Comparison of ENCODE assay signal across 34 cellular contexts in genomic region chr2:190200603-190201002, GRCh38.
"Had no signal": no experiment of that assay in that cellular context is flagged by ENCODE, and none has a peak within 500 bp of the region (broad histone marks: within the 10 kb centered on the region; RNA-seq: fewer than 3 reads in every experiment).

No MANE protein-coding gene starts in this region.

- H3K9me3 ChIP-seq: adrenal gland, body of pancreas, breast epithelium had no signal

- H3K4me3 ChIP-seq: adrenal gland, body of pancreas, breast epithelium had no signal

- ATAC-seq: activated CD8-positive, alpha-beta T cell treated with anti-CD3 and anti-CD28 coated beads for 36 hours; activated naive CD4-positive, alpha-beta T cell treated with anti-CD3 and anti-CD28 coated beads, Interleukin-2, amount 50 U/mL, for 72 hours; activated T-cell treated with anti-CD3 and anti-CD28 coated beads, Interleukin-2, amount 50 U/mL, for 4 hours; activated T-cell treated with anti-CD3 and anti-CD28 coated beads, Interleukin-2, amount 50 U/mL, for 72 hours; activated T-helper 17 cell treated with anti-CD3 and anti-CD28 coated beads, Interleukin-2, amount 50 U/mL, for 72 hours; body of pancreas had no signal

- H3K4me1 ChIP-seq: breast epithelium had no signal

- H3K36me3 ChIP-seq: brain microvascular endothelial cell, breast epithelium had no signal

- H3K27ac ChIP-seq: adrenal gland, body of pancreas, brain microvascular endothelial cell, breast epithelium, VCaP had no signal

- H3K27me3 ChIP-seq: adrenal gland, body of pancreas, brain microvascular endothelial cell, breast epithelium had no signal

- DNase-seq: activated B cell treated with CpG ODN at 0.5 μM for 24 hours; activated CD4-positive, alpha-beta memory T cell treated with anti-CD3 and anti-CD28 coated beads for 36 hours; activated CD4-positive, alpha-beta T cell treated with anti-CD3 and anti-CD28 coated beads for 4 hours; activated CD4-positive, alpha-beta T cell treated with anti-CD3 and anti-CD28 coated beads, Interleukin-2, amount 10 ng/mL, durations not matched to agents 24 days and 14 days; activated CD4-positive, alpha-beta T cell treated with anti-CD3 and anti-CD28 coated beads, Interleukin-2, amount 50 U/mL, for 1 hour; activated CD4-positive, alpha-beta T cell treated with anti-CD3 and anti-CD28 coated beads, Interleukin-2, amount 50 U/mL, for 4 hours; activated CD4-positive, CD25-positive, alpha-beta regulatory T cell treated with anti-CD3 and anti-CD28 coated beads, Interleukin-2, amount 50 U/mL, for 72 hours; activated CD8-positive, alpha-beta memory T cell treated with anti-CD3 and anti-CD28 coated beads, Interleukin-2, amount 50 U/mL, for 4 hours; activated CD8-positive, alpha-beta T cell treated with anti-CD3 and anti-CD28 coated beads for 36 hours; activated effector memory CD4-positive, alpha-beta T cell treated with anti-CD3 and anti-CD28 coated beads, Interleukin-2, amount 50 U/mL, for 16 hours; activated gamma-delta T cell treated with Interleukin-2 at 50 U/mL for 16 hours; activated naive CD4-positive, alpha-beta T cell; activated naive CD4-positive, alpha-beta T cell treated with anti-CD3 and anti-CD28 coated beads for 36 hours; activated naive CD4-positive, alpha-beta T cell treated with anti-CD3 and anti-CD28 coated beads, Interleukin-2, amount 50 U/mL, for 16 hours; activated naive CD8-positive, alpha-beta T cell treated with anti-CD3 and anti-CD28 coated beads for 36 hours; activated T-cell treated with anti-CD3 and anti-CD28 coated beads for 4 hours; activated T-cell treated with anti-CD3 and anti-CD28 coated beads, Interleukin-2, amount 50 U/mL, for 1 hour; activated T-cell treated with anti-CD3 and anti-CD28 coated beads, Interleukin-2, amount 50 U/mL, for 4 hours; activated T-cell treated with anti-CD3 and anti-CD28 coated beads, Interleukin-2, amount 50 U/mL, for 72 hours; adrenal gland; amniotic stem cell; aorta; body of pancreas; brain microvascular endothelial cell; central memory CD4-positive, alpha-beta T cell; T-helper 1 cell; T-helper 2 cell; T-helper 9 cell had no signal

- FAIRE-seq: astrocyte, TTC549 had no signal
